1 cellular context compared by ENCODE assay signal in genomic region chr9:136050266-136050705, GRCh38.
TF ChIP-seq lines count a peak whose summit lies in the region.

No MANE protein-coding gene starts in this region.

TF ChIP-seq in K562, 482 proteins besides CTCF, POLR2A, EP300 and RAD21:
- TF ChIP-seq RNF2 (IDR thresholded peaks at IDR 0.05) (no peak), ZBTB33 (CRISPR knock-in tag; IDR thresholded peaks at IDR 0.05) (peak; percentile 84)
